8 cellular contexts compared by ENCODE assay signal in genomic region chr1:64469977-64470669, GRCh38. TPM values are rescaled to one million over a fixed set of nuclear protein-coding genes. Genes with fewer than 3 reads are reported as not detected.
DNase-seq lines count a peak whose midpoint lies in the region; ATAC-seq and TF ChIP-seq lines count a peak whose summit lies in the region.

Gene CACHD1 (plus strand): TSS chr1:64470129. CDS start chr1:64470745, 616 bp downstream.

- POLR2A ChIA-PET in BJ (lab: Charles Lee), result no interaction called here
- POLR2A ChIA-PET in naive thymus-derived CD8-positive, alpha-beta T cell (lab: Charles Lee), result no interaction called here

- peaks cover 21 to 31% (median 27%) of the 10 kb centered on the region in 4 donors for H3K4me1 Mint-ChIP-seq in naive thymus-derived CD8-positive, alpha-beta T cell
- peaks cover 11% of the 10 kb centered on the region for H3K4me1 Mint-ChIP-seq in stimulated activated effector memory CD8-positive, alpha-beta T cell treated with anti-CD3 and anti-CD28 coated beads, Interleukin-12 subunit alpha, Interleukin-12 subunit beta, amount 100 ng/mL, for 72 hours

- no peaks in the 10 kb centered on the region for H3K9me3 ChIP-seq in NT2/D1 (ENCODE audit: insufficient read depth, low read length)

- H3K27me3 ChIP-seq in BJ (ENCODE audit: control insufficient read depth, insufficient read depth, low read length) (peaks cover 4% of the 10 kb centered on the region; the same call in 1 of the 2 replicates), HL-60 (ENCODE audit: insufficient read depth, poor library complexity, severe bottlenecking) (peaks cover 51% of the 10 kb centered on the region), NT2/D1 (ENCODE audit: insufficient read depth, insufficient read length) (peaks cover 32% of the 10 kb centered on the region)

- peak within 1 kb of the TSS in 9 of 10 donors; percentile 17 to 90 (median 80) for H3K27ac Mint-ChIP-seq in naive thymus-derived CD8-positive, alpha-beta T cell
- H3K27ac Mint-ChIP-seq in stimulated activated effector memory CD8-positive, alpha-beta T cell treated with anti-CD3 and anti-CD28 coated beads, Interleukin-12 subunit alpha, Interleukin-12 subunit beta, amount 100 ng/mL, for 72 hours, result no peak within 1 kb of the TSS

- no peaks in the 10 kb centered on the region for H3K36me3 Mint-ChIP-seq in naive thymus-derived CD8-positive, alpha-beta T cell
- no peaks in the 10 kb centered on the region for H3K36me3 Mint-ChIP-seq in stimulated activated effector memory CD8-positive, alpha-beta T cell treated with anti-CD3 and anti-CD28 coated beads, Interleukin-12 subunit alpha, Interleukin-12 subunit beta, amount 100 ng/mL, for 72 hours

- TF ChIP-seq CTCF in BJ (IDR thresholded peaks at IDR 0.05; ENCODE audit: insufficient read depth, low read depth, low read length) (peak; percentile 55), HL-60 (IDR thresholded peaks at IDR 0.05; ENCODE audit: insufficient read depth, low read length) (no peak)

- DNase-seq in BJ (ENCODE audit: low read depth) (peak; percentile 19), HL-60 (ENCODE audit: low read depth in 1 of 2, low spot score in 1 of 2) (peak; percentile 1 to 38), NT2/D1 (ENCODE audit: low read depth, low spot score) (peak; percentile 85), fibroblast of peridontal ligament (ENCODE audit: extremely low read depth) (peak; percentile 78)
- peak; percentile 79 to 84 for DNase-seq in activated T-cell treated with anti-CD3 and anti-CD28 coated beads, Interleukin-2, amount 50 U/mL, for 48 hours
- DNase-seq in naive thymus-derived CD8-positive, alpha-beta T cell, result peak; percentile 30 to 83 (median 76)
- DNase-seq in stimulated activated effector memory CD8-positive, alpha-beta T cell treated with anti-CD3 and anti-CD28 coated beads, Interleukin-12 subunit alpha, Interleukin-12 subunit beta, amount 100 ng/mL, for 72 hours (ENCODE audit: low spot score in 2 of 2), result peak; percentile 14 to 59

- H3K9ac ChIP-seq in NT2/D1 (ENCODE audit: insufficient read length, low read depth), result peak within 1 kb of the TSS; percentile 99

- peak within 1 kb of the TSS; percentile 64 for H3K4me3 ChIP-seq in BJ (ENCODE audit: low read depth, low read length)
- H3K4me3 ChIP-seq in HL-60 (replicated peaks; ENCODE audit: insufficient read depth, low read length), result peak within 1 kb of the TSS; percentile 41
- H3K4me3 ChIP-seq in NT2/D1 (ENCODE audit: insufficient read length, low read depth), result peak within 1 kb of the TSS; percentile 98

- peaks cover 12 to 43% (median 28%) of the 10 kb centered on the region in 5 donors for H3K27me3 Mint-ChIP-seq in naive thymus-derived CD8-positive, alpha-beta T cell

- no peaks in the 10 kb centered on the region for H3K36me3 ChIP-seq in BJ (ENCODE audit: control insufficient read depth, insufficient read depth, low read length)
- peaks cover 11% of the 10 kb centered on the region for H3K36me3 ChIP-seq in NT2/D1 (ENCODE audit: insufficient read depth, insufficient read length, low read length)

- H3K27ac ChIP-seq in HL-60 (replicated peaks), result no peak within 1 kb of the TSS

- peak; percentile 76 for ATAC-seq in GM19397 (IDR thresholded peaks at IDR 0.05; ENCODE audit: unreplicated experiment)
- ATAC-seq in naive thymus-derived CD8-positive, alpha-beta T cell, result peak; percentile 84 to 88
- peak; percentile 72 for ATAC-seq in stimulated activated effector memory CD8-positive, alpha-beta T cell treated with anti-CD3 and anti-CD28 coated beads, Interleukin-12 subunit alpha, Interleukin-12 subunit beta, amount 100 ng/mL, for 72 hours

- CTCF ChIA-PET in BJ (lab: Yijun Ruan, JAX), result no interaction called here

- H3K9me3 Mint-ChIP-seq in naive thymus-derived CD8-positive, alpha-beta T cell, result no peaks in the 10 kb centered on the region
- no peaks in the 10 kb centered on the region for H3K9me3 Mint-ChIP-seq in stimulated activated effector memory CD8-positive, alpha-beta T cell treated with anti-CD3 and anti-CD28 coated beads, Interleukin-12 subunit alpha, Interleukin-12 subunit beta, amount 100 ng/mL, for 72 hours

- peak within 1 kb of the TSS; percentile 87 to 100 (median 94) for H3K4me3 Mint-ChIP-seq in naive thymus-derived CD8-positive, alpha-beta T cell
- H3K4me3 Mint-ChIP-seq in stimulated activated effector memory CD8-positive, alpha-beta T cell treated with anti-CD3 and anti-CD28 coated beads, Interleukin-12 subunit alpha, Interleukin-12 subunit beta, amount 100 ng/mL, for 72 hours, result peak within 1 kb of the TSS; percentile 67

- peaks cover 6% of the 10 kb centered on the region for H3K4me1 ChIP-seq in NT2/D1 (ENCODE audit: insufficient read depth, insufficient read length)

RNA-seq across cellular contexts. Expression of gene CACHD1, which starts in this region (rescaled TPM):
- 3.0 and 3.7 TPM in 2 replicates for polyA plus RNA-seq in BJ (2011; rRNA removed)
- polyA minus RNA-seq in BJ (2011; rRNA and poly(A)+ RNA removed), result 4.9 and 5.8 TPM in 2 replicates
- total RNA-seq in naive thymus-derived CD8-positive, alpha-beta T cell, result 1 to 10 TPM; 4.9 to 5.2 TPM
- 1 to 10 TPM in 2 of 3 donors, under 1 TPM in 1; 0.80 to 3.3 (median 2.2) TPM for polyA plus RNA-seq in naive thymus-derived CD8-positive, alpha-beta T cell

Comparison
In these comparisons a context has a peak if more than half of its experiments do, and no peak if none do; other contexts are left out.
1. DNase-seq: peak in every context shown above with its lines; median percentile 85 in NT2/D1; 82 in activated T-cell treated with anti-CD3 and anti-CD28 coated beads, Interleukin-2, amount 50 U/mL, for 48 hours; 78 in fibroblast of peridontal ligament; 76 in naive thymus-derived CD8-positive, alpha-beta T cell; 36 in stimulated activated effector memory CD8-positive, alpha-beta T cell treated with anti-CD3 and anti-CD28 coated beads, Interleukin-12 subunit alpha, Interleukin-12 subunit beta, amount 100 ng/mL, for 72 hours; 20 in HL-60; 19 in BJ.
2. H3K4me3 ChIP-seq: peak in every context shown above with its lines; median percentile 98 in NT2/D1; 64 in BJ; 41 in HL-60.